20 cellular contexts compared by ENCODE assay signal in genomic region chr4:9916937-9917336, GRCh38.
A peak's percentile ranks its signal among the peaks of the same experiment; 100 is the strongest.
DNase-seq lines count a peak whose midpoint lies in the region; ATAC-seq and TF ChIP-seq lines count a peak whose summit lies in the region.
"Had no signal": no experiment of that assay in that cellular context is flagged by ENCODE, and none has a peak within 500 bp of the region (broad histone marks: within the 10 kb centered on the region; RNA-seq: fewer than 3 reads in every experiment).

No MANE protein-coding gene starts in this region.

- peak overlapping the region in 1 of 12 donors; percentile 27 for H3K27ac ChIP-seq in heart left ventricle
- H3K27ac ChIP-seq in heart right ventricle, result peak overlapping the region in 2 of 10 donors; percentile 17 to 28
- H3K27ac ChIP-seq in right cardiac atrium (ENCODE audit: low read length), result peak overlapping the region; percentile 68
- no peak overlapping the region for H3K27ac ChIP-seq in aorta (ENCODE audit: low read depth in 1 of 2, low read length in 2 of 2)
- H3K27ac ChIP-seq: HL-60 had no signal

- H3K27me3 ChIP-seq in heart left ventricle (no peaks in the 10 kb centered on the region), heart right ventricle (no peaks in the 10 kb centered on the region), right cardiac atrium (ENCODE audit: control insufficient read depth, insufficient read depth) (no peaks in the 10 kb centered on the region), aorta (ENCODE audit: control insufficient read depth in 1 of 2, insufficient read depth in 2 of 2, low read length in 1 of 2) (no peaks in the 10 kb centered on the region)
- H3K27me3 ChIP-seq: BE2C had no signal

- H3K4me1 ChIP-seq in heart left ventricle (peaks cover 0 to 18% (median 3%) of the 10 kb centered on the region in 12 donors), heart right ventricle (peaks cover 0 to 17% (median 0%) of the 10 kb centered on the region in 9 donors), right cardiac atrium (ENCODE audit: control insufficient read depth, insufficient read depth, low read length) (peaks cover 2% of the 10 kb centered on the region), aorta (ENCODE audit: control insufficient read depth in 1 of 2, insufficient read depth in 2 of 2, low read length in 2 of 2) (no peaks in the 10 kb centered on the region)
- H3K4me1 ChIP-seq: BE2C had no signal

- H3K4me3 ChIP-seq in heart left ventricle (no peak overlapping the region), heart right ventricle (no peak overlapping the region), right cardiac atrium (ENCODE audit: low read length) (no peak overlapping the region), aorta (ENCODE audit: low read length in 2 of 2) (no peak overlapping the region)

- H3K9me3 ChIP-seq in heart left ventricle, result no peaks in the 10 kb centered on the region
- no peaks in the 10 kb centered on the region for H3K9me3 ChIP-seq in heart right ventricle
- H3K9me3 ChIP-seq in right cardiac atrium (ENCODE audit: control insufficient read depth, low read length), result no peaks in the 10 kb centered on the region
- no peaks in the 10 kb centered on the region for H3K9me3 ChIP-seq in aorta (ENCODE audit: control insufficient read depth, low read length)
- H3K9me3 ChIP-seq: BE2C had no signal

- intact Hi-C loops in heart left ventricle (cut with DNase I), result no loop called here
- intact Hi-C loops in heart right ventricle (cut with DNase I), result loop anchor here in 5 of 10 donors (2.0 to 10.0 kb wide), 5 partner anchors 75 to 102 kb away; no protein-coding TSS in a partner anchor
- intact Hi-C loops in right cardiac atrium (cut with DNase I), result no loop called here
- intact Hi-C loops in aorta (cut with DNase I), result no loop called here

- H3K36me3 ChIP-seq in heart left ventricle (peaks cover 0 to 4% (median 0%) of the 10 kb centered on the region in 9 donors), heart right ventricle (peaks cover 0 to 5% (median 0%) of the 10 kb centered on the region in 9 donors), aorta (ENCODE audit: control insufficient read depth in 1 of 2, insufficient read depth in 2 of 2, low read length in 1 of 2) (peaks cover 0 to 2% of the 10 kb centered on the region in 2 donors)
- H3K36me3 ChIP-seq: BE2C had no signal

- TF ChIP-seq CTCF in heart left ventricle (IDR thresholded peaks at IDR 0.05) (no peak), heart right ventricle (IDR thresholded peaks at IDR 0.05) (no peak)

- TF ChIP-seq POLR2A in heart left ventricle (IDR thresholded peaks at IDR 0.05), result no peak

- DNase-seq in heart left ventricle (no peak), heart right ventricle (no peak), right cardiac atrium (peak in 1 of 3 donors; percentile 63), aorta (no peak)
- DNase-seq in stimulated activated naive CD4-positive, alpha-beta T cell (lab: John Stamatoyannopoulos, UW), result no peak
- DNase-seq: ACHN; BE2C; C1 segment of cervical spinal cord; CD4-positive, CD25-positive, alpha-beta regulatory T cell; CD8-positive, alpha-beta memory T cell; COR-L47; DMS153; DMS79; GDM1; GOT3; H7; HFFc6 had no signal

- 48 to 61% (median 54%) methylated on average over 3 of the region's 3 CpGs for WGBS in heart left ventricle, 4 donors
- WGBS in heart right ventricle, 2 donors, result 40 to 67% methylated on average over 3 of the region's 3 CpGs
- WGBS in right cardiac atrium, result 58% methylated on average over 3 of the region's 3 CpGs
- 22 to 38% methylated on average over 3 of the region's 3 CpGs for WGBS in aorta, 2 donors

- ATAC-seq in heart left ventricle, result peak; percentile 29 to 60 (median 60)
- ATAC-seq in heart right ventricle, result peak in 5 of 8 donors; percentile 31 to 61 (median 42)
- peak; percentile 33 to 45 for ATAC-seq in right cardiac atrium
- peak; percentile 11 for ATAC-seq in aorta (ENCODE audit: low FRiP score)
- ATAC-seq in GM19023 (IDR thresholded peaks at IDR 0.05; ENCODE audit: unreplicated experiment), result no peak
- ATAC-seq: HCT116 had no signal
